ENCODE assay signal across 1 cellular context in genomic region chr7:104883718-104884452, GRCh38.
TF ChIP-seq lines count a peak whose summit lies in the region.

No MANE protein-coding gene starts in this region.

TF ChIP-seq in K562, 482 proteins besides CTCF, POLR2A, EP300 and RAD21 (continued from another document and continues in another):
- peak; percentile 90 for TF ChIP-seq MGA (IDR thresholded peaks at IDR 0.05)
- 0 out of 2 replicates have a peak, but pooled peaks have one; percentile 29 for TF ChIP-seq ZBTB40 (IDR thresholded peaks at IDR 0.05)
- TF ChIP-seq ZBTB40 (CRISPR knock-in tag; IDR thresholded peaks at IDR 0.05) = no peak
- TF ChIP-seq ETV1 (tag; conservative IDR thresholded peaks at IDR 0.05; ENCODE audit: low read depth) = peak; percentile 61
- peak; percentile 97 for TF ChIP-seq MYC (IDR thresholded peaks at IDR 0.05; ENCODE audit: low read depth, low read length)
- no peak for TF ChIP-seq MYC (CRISPR knock-in tag; IDR thresholded peaks at IDR 0.05; ENCODE audit: borderline replicate concordance, low read depth)
- no peak for TF ChIP-seq ZNF212 (CRISPR knock-in tag; IDR thresholded peaks at IDR 0.05)
- TF ChIP-seq ZNF239 (CRISPR knock-in tag; IDR thresholded peaks at IDR 0.05) = no peak
- TF ChIP-seq ZNF75A (CRISPR knock-in tag; IDR thresholded peaks at IDR 0.05) = no peak
- TF ChIP-seq ZNF282 (CRISPR knock-in tag; IDR thresholded peaks at IDR 0.05) = no peak
- no peak for TF ChIP-seq AFF4 (CRISPR knock-in tag; IDR thresholded peaks at IDR 0.05)
- no peak for TF ChIP-seq ZNF830 (CRISPR knock-in tag; IDR thresholded peaks at IDR 0.05)
- no peak for TF ChIP-seq PHTF2 (CRISPR knock-in tag; IDR thresholded peaks at IDR 0.05)
- TF ChIP-seq OTX1 (CRISPR knock-in tag; IDR thresholded peaks at IDR 0.05) = peak; percentile 75; the same call in 1 of the 2 replicates
- TF ChIP-seq STAT5B (CRISPR knock-in tag; IDR thresholded peaks at IDR 0.05) = no peak
- no peak for TF ChIP-seq E4F1 (CRISPR knock-in tag; IDR thresholded peaks at IDR 0.05; ENCODE audit: borderline replicate concordance)
- peak; percentile 31 to 53; a peak in 3 of 4 replicates for TF ChIP-seq NRF1 (conservative IDR thresholded peaks at IDR 0.05 in 1 of 2, IDR thresholded peaks at IDR 0.05 in 1 of 2)
- TF ChIP-seq TEAD2 (tag; IDR thresholded peaks at IDR 0.05) = no peak
- no peak for TF ChIP-seq EWSR1 (IDR thresholded peaks at IDR 0.05; ENCODE audit: borderline replicate concordance, low read depth, partially characterized antibody)
- no peak for TF ChIP-seq GATAD2A (IDR thresholded peaks at IDR 0.05)
- TF ChIP-seq CREB3L1 (IDR thresholded peaks at IDR 0.05; ENCODE audit: borderline replicate concordance, low read depth) = peak; percentile 56
